28 cellular contexts compared by ENCODE assay signal in genomic region chr1:12417389-12417788, GRCh38.
"Had no signal": no experiment of that assay in that cellular context is flagged by ENCODE, and none has a peak within 500 bp of the region (broad histone marks: within the 10 kb centered on the region; RNA-seq: fewer than 3 reads in every experiment).

No MANE protein-coding gene starts in this region.

- H3K4me1 ChIP-seq: breast epithelium, SJCRH30 had no signal

- ATAC-seq: activated CD8-positive, alpha-beta memory T cell treated with anti-CD3 and anti-CD28 coated beads, Interleukin-2, amount 10 ng/mL, durations not matched to agents 7 days and 5 days; activated naive CD4-positive, alpha-beta T cell treated with anti-CD3 and anti-CD28 coated beads, Interleukin-2, amount 50 U/mL, for 72 hours; Panc1; WTC11 had no signal

- DNase-seq: activated CD4-positive, alpha-beta T cell treated with anti-CD3 and anti-CD28 coated beads, Interleukin-2, amount 10 ng/mL, durations not matched to agents 24 days and 14 days; activated CD4-positive, alpha-beta T cell treated with anti-CD3 and anti-CD28 coated beads, Interleukin-2, amount 50 U/mL, for 48 hours; activated CD4-positive, CD25-positive, alpha-beta regulatory T cell treated with anti-CD3 and anti-CD28 coated beads, Interleukin-2, amount 50 U/mL, for 72 hours; activated CD8-positive, alpha-beta memory T cell treated with anti-CD3 and anti-CD28 coated beads, Interleukin-2, amount 10 ng/mL, durations not matched to agents 7 days and 5 days; activated effector memory CD4-positive, alpha-beta T cell treated with anti-CD3 and anti-CD28 coated beads, Interleukin-2, amount 50 U/mL, for 16 hours; activated naive CD4-positive, alpha-beta T cell treated with Interleukin-2 at 50 U/mL for 16 hours; activated T-cell treated with anti-CD3 and anti-CD28 coated beads, Interleukin-2, amount 50 U/mL, for 24 hours; aorta; caudate nucleus; NCI-H1092; NCI-H1417; NCI-H1930; NCI-H345; NCI-H510A; NCI-H69; NK-92 treated with Interleukin-12 subunit alpha and Interleukin-12 subunit beta, amount 100 ng/mL, for 24 hours; OCI-M1; Right ventricle myocardium superior; SJCRH30; SK-N-SH; T-helper 1 cell had no signal

- H3K4me3 ChIP-seq: breast epithelium, SJCRH30 had no signal

- H3K4me3 Mint-ChIP-seq: activated CD4-positive, alpha-beta T cell treated with anti-CD3 and anti-CD28 coated beads, Interleukin-2, amount 10 ng/mL, durations not matched to agents 24 days and 14 days; activated CD8-positive, alpha-beta memory T cell treated with anti-CD3 and anti-CD28 coated beads, Interleukin-2, amount 10 ng/mL, durations not matched to agents 7 days and 5 days; activated T-cell treated with anti-CD3 and anti-CD28 coated beads, Interleukin-2, amount 50 U/mL, for 24 hours; activated T-helper 1 cell treated with anti-CD3 and anti-CD28 coated beads, Interleukin-12 subunit alpha, Interleukin-12 subunit beta, Interleukin-2, Interleukin-4 antibody, amounts not matched to agents 30 ng/mL and 10 ng/mL and 1 ng/mL, durations not matched to agents 14 hours and 24 hours and 36 hours; WTC11 had no signal

- H3K9me3 ChIP-seq: breast epithelium, SJCRH30, SK-N-SH had no signal

- H3K27me3 ChIP-seq: breast epithelium, SJCRH30 had no signal

- H3K27ac ChIP-seq: breast epithelium, KMS-11, RWPE1, SJCRH30 had no signal

- H3K36me3 ChIP-seq: breast epithelium had no signal

- H3K27me3 Mint-ChIP-seq: activated CD4-positive, alpha-beta T cell treated with anti-CD3 and anti-CD28 coated beads, Interleukin-2, amount 10 ng/mL, durations not matched to agents 24 days and 14 days; activated CD8-positive, alpha-beta memory T cell treated with anti-CD3 and anti-CD28 coated beads, Interleukin-2, amount 10 ng/mL, durations not matched to agents 7 days and 5 days; activated T-cell treated with anti-CD3 and anti-CD28 coated beads, Interleukin-2, amount 50 U/mL, for 24 hours had no signal

- H3K9me3 Mint-ChIP-seq: activated T-cell treated with anti-CD3 and anti-CD28 coated beads, Interleukin-2, amount 50 U/mL, for 24 hours; activated T-helper 1 cell treated with anti-CD3 and anti-CD28 coated beads, Interleukin-12 subunit alpha, Interleukin-12 subunit beta, Interleukin-2, Interleukin-4 antibody, amounts not matched to agents 30 ng/mL and 10 ng/mL and 1 ng/mL, durations not matched to agents 14 hours and 24 hours and 36 hours; WTC11 had no signal

- H3K4me1 Mint-ChIP-seq: WTC11 had no signal

- H3K27ac Mint-ChIP-seq: activated CD8-positive, alpha-beta memory T cell treated with anti-CD3 and anti-CD28 coated beads, Interleukin-2, amount 10 ng/mL, durations not matched to agents 7 days and 5 days; activated T-cell treated with anti-CD3 and anti-CD28 coated beads, Interleukin-2, amount 50 U/mL, for 24 hours; activated T-helper 1 cell treated with anti-CD3 and anti-CD28 coated beads, Interleukin-12 subunit alpha, Interleukin-12 subunit beta, Interleukin-2, Interleukin-4 antibody, amounts not matched to agents 30 ng/mL and 10 ng/mL and 1 ng/mL, durations not matched to agents 14 hours and 24 hours and 36 hours; WTC11 had no signal

- H3K9ac ChIP-seq: KMS-11, SK-N-SH had no signal
